Comparison of ENCODE assay signal across 8 cellular contexts in the genomic region with DNA sequence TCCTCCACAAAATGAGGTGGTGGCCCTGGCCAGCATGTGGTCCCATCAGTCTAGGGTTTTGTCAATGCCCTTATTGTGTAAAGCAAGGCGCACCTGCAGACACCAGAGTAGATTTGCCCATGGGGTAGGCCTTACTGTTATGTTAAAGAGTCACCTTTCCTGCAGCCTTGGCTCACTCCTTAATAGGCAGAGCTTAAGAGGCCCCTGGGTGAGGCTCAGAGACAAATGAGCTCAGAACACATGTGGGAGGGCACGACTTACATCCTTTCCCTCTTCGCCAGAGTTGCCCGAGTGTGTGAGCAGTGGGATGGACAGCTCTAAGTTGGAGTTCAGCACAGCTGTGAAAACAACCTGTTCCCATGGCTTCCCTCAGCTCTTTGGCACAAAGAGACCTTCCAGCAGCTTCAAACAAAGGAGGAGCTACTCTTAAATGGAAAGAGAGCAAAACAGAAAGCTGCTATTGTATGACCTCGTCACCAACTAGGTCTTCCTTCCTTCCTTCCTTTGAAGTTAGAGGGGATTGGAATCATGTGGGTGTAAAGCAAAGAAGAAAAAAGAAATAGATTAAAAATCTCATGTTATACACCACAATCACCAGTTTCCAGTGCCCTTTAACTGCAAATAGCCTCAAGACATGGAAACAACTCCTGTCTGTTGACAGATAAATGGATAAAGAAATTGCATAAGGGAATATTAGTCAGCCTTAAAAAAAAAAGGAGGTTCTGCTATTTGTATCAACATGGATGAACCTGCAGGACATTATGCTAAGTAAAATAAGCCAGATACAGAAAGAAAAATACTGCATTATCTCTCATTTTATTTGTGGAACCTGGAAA. TPM values are rescaled to one million over a fixed set of nuclear protein-coding genes. Genes with fewer than 3 reads are reported as not detected.
DNase-seq lines count a peak whose midpoint lies in the region; ATAC-seq and TF ChIP-seq lines count a peak whose summit lies in the region.

No MANE protein-coding gene starts in this region.

- no peaks in the 10 kb centered on the region for H3K9me3 ChIP-seq in Panc1 (ENCODE audit: control insufficient read depth, insufficient read depth, low read depth, low read length)

- CTCF ChIA-PET in Panc1 (lab: Charles Lee) = no interaction called here

- peak overlapping the region; percentile 65 to 92 (median 83) for H3K4me3 Mint-ChIP-seq in naive thymus-derived CD8-positive, alpha-beta T cell

- H3K4me1 Mint-ChIP-seq in naive thymus-derived CD8-positive, alpha-beta T cell = peaks cover 45 to 80% (median 72%) of the 10 kb centered on the region in 4 donors

- H3K4me1 ChIP-seq in Panc1 (ENCODE audit: control insufficient read depth, insufficient read depth, low read length) = no peaks in the 10 kb centered on the region

- in situ Hi-C loops in Panc1 (cut with HindIII; ENCODE audit: low pct_unique_long_range_greater_than_20kb, low sequenced_read_pairs) = no loop called here

- DNase-seq in EH (ENCODE audit: low read depth) (peak; percentile 44), Panc1 (ENCODE audit: low read depth, low spot score) (no peak), ecto neural progenitor cell (ENCODE audit: low spot score) (peak; percentile 59), NCI-H1930 (lab: John Stamatoyannopoulos, UW) (no peak), GOT3 (lab: John Stamatoyannopoulos, UW) (no peak), posterior cingulate gyrus (no peak), CD1c-positive myeloid dendritic cell (ENCODE audit: extremely low spot score) (no peak)
- DNase-seq in naive thymus-derived CD8-positive, alpha-beta T cell = peak in 2 of 10 donors; percentile 40 to 48

- peak; percentile 51; the same call in 1 of the 2 replicates for ATAC-seq in Panc1
- ATAC-seq in naive thymus-derived CD8-positive, alpha-beta T cell = peak; percentile 36 to 51

- H3K27ac Mint-ChIP-seq in naive thymus-derived CD8-positive, alpha-beta T cell = peak overlapping the region; percentile 89 to 98 (median 96)

- POLR2A ChIA-PET in Panc1 (lab: Charles Lee) = no interaction called here
- POLR2A ChIA-PET in naive thymus-derived CD8-positive, alpha-beta T cell (lab: Charles Lee) = interaction anchor here (0.8 to 2.4 kb wide), 9 partner anchors 12 to 256 kb away, joined by 3 to 16 read pairs (median 4); a partner anchor contains a TSS

- H3K27ac ChIP-seq in Panc1 (ENCODE audit: low read length) = no peak overlapping the region

- intact Hi-C loops in Panc1 (cut with micrococcal nuclease; ENCODE audit: unreplicated experiment) = no loop called here
- intact Hi-C loops in posterior cingulate gyrus (cut with DNase I) = no loop called here

- TF ChIP-seq CTCF in Panc1 (IDR thresholded peaks at IDR 0.05) = no peak

- no peak overlapping the region for H3K4me3 ChIP-seq in Panc1 (ENCODE audit: low read depth in 2 of 2, low read length in 2 of 2)

- BruUV-seq in Panc1 (replicated peaks; lab: Mats Ljungman, UMichigan) = no TSS peak

- no peaks in the 10 kb centered on the region for H3K27me3 Mint-ChIP-seq in naive thymus-derived CD8-positive, alpha-beta T cell

- no peaks in the 10 kb centered on the region for H3K9me3 Mint-ChIP-seq in naive thymus-derived CD8-positive, alpha-beta T cell

- H3K36me3 Mint-ChIP-seq in naive thymus-derived CD8-positive, alpha-beta T cell = no peaks in the 10 kb centered on the region

- H3K36me3 ChIP-seq in Panc1 (ENCODE audit: control insufficient read depth, insufficient read depth, low read length) = no peaks in the 10 kb centered on the region

- peaks cover 6% of the 10 kb centered on the region for H3K27me3 ChIP-seq in Panc1 (ENCODE audit: control insufficient read depth, insufficient read depth, low read length)

RNA-seq across cellular contexts. Expression of a gene that starts 11.9 kb away (rescaled TPM):
- total RNA-seq in Panc1 (2021; ENCODE audit: unreplicated experiment) = 61.2 TPM
- 67.2 TPM for polyA plus RNA-seq in Panc1 (2012; ENCODE audit: insufficient read length)
- 10 to 100 TPM; 42.2 to 42.3 TPM for total RNA-seq in naive thymus-derived CD8-positive, alpha-beta T cell
- 10 to 100 TPM; 16.6 to 19.9 (median 18.7) TPM for polyA plus RNA-seq in naive thymus-derived CD8-positive, alpha-beta T cell

Comparison
In these comparisons a context has a peak if more than half of its experiments do, and no peak if none do; other contexts are left out.
1. DNase-seq: peak in EH (single experiment) and ecto neural progenitor cell (single experiment); none in Panc1 (single experiment), NCI-H1930 (0 of 2), GOT3 (single experiment), posterior cingulate gyrus (0 of 10) and CD1c-positive myeloid dendritic cell (single experiment).